Comparison of ENCODE assay signal across 9 cellular contexts in genomic region chr13:98517576-98518310, GRCh38.
DNase-seq lines count a peak whose midpoint lies in the region; ATAC-seq lines count a peak whose summit lies in the region.
"Had no signal": no experiment of that assay in that cellular context is flagged by ENCODE, and none has a peak within 500 bp of the region (broad histone marks: within the 10 kb centered on the region; RNA-seq: fewer than 3 reads in every experiment).

No MANE protein-coding gene starts in this region.

- peak overlapping the region; percentile 95 for H3K27ac Mint-ChIP-seq in activated T-cell treated with anti-CD3 and anti-CD28 coated beads, Interleukin-2, amount 50 U/mL, for 24 hours
- H3K27ac Mint-ChIP-seq in activated naive CD4-positive, alpha-beta T cell treated with anti-CD3 and anti-CD28 coated beads, Interleukin-2, amount 10 ng/mL, durations not matched to agents 7 days and 5 days = peak overlapping the region; percentile 67
- peak overlapping the region; percentile 83 to 87 for H3K27ac Mint-ChIP-seq in stimulated activated naive CD8-positive, alpha-beta T cell treated with anti-CD3 and anti-CD28 coated beads, Interleukin-15, amount 100 ng/mL, for 72 hours

- peak overlapping the region; percentile 46 for H3K4me3 Mint-ChIP-seq in activated T-cell treated with anti-CD3 and anti-CD28 coated beads, Interleukin-2, amount 50 U/mL, for 24 hours
- no peak overlapping the region for H3K4me3 Mint-ChIP-seq in activated naive CD4-positive, alpha-beta T cell treated with anti-CD3 and anti-CD28 coated beads, Interleukin-2, amount 10 ng/mL, durations not matched to agents 7 days and 5 days
- H3K4me3 Mint-ChIP-seq in stimulated activated naive CD8-positive, alpha-beta T cell treated with anti-CD3 and anti-CD28 coated beads, Interleukin-15, amount 100 ng/mL, for 72 hours = peak overlapping the region; percentile 17 to 54

- H3K4me1 Mint-ChIP-seq in activated T-cell treated with anti-CD3 and anti-CD28 coated beads, Interleukin-2, amount 50 U/mL, for 24 hours (ENCODE audit: low read depth) = peaks cover 100% of the 10 kb centered on the region
- H3K4me1 Mint-ChIP-seq in activated naive CD4-positive, alpha-beta T cell treated with anti-CD3 and anti-CD28 coated beads, Interleukin-2, amount 10 ng/mL, durations not matched to agents 7 days and 5 days = peaks cover 78% of the 10 kb centered on the region
- H3K4me1 Mint-ChIP-seq in stimulated activated naive CD8-positive, alpha-beta T cell treated with anti-CD3 and anti-CD28 coated beads, Interleukin-15, amount 100 ng/mL, for 72 hours = peaks cover 99% of the 10 kb centered on the region

- ATAC-seq in HG03196 (IDR thresholded peaks at IDR 0.05; ENCODE audit: unreplicated experiment) = peak; percentile 28
- ATAC-seq in stimulated activated naive CD8-positive, alpha-beta T cell treated with anti-CD3 and anti-CD28 coated beads, Interleukin-15, amount 100 ng/mL, for 72 hours = peak; percentile 57
- ATAC-seq: HCT116 had no signal

- no peak overlapping the region for H3K27ac ChIP-seq in substantia nigra (ENCODE audit: low read depth, low read length, poor library complexity, severe bottlenecking)

- peaks cover 68% of the 10 kb centered on the region for H3K36me3 Mint-ChIP-seq in activated T-cell treated with anti-CD3 and anti-CD28 coated beads, Interleukin-2, amount 50 U/mL, for 24 hours (ENCODE audit: low read depth)
- peaks cover 35% of the 10 kb centered on the region for H3K36me3 Mint-ChIP-seq in activated naive CD4-positive, alpha-beta T cell treated with anti-CD3 and anti-CD28 coated beads, Interleukin-2, amount 10 ng/mL, durations not matched to agents 7 days and 5 days

- H3K27me3 Mint-ChIP-seq in activated T-cell treated with anti-CD3 and anti-CD28 coated beads, Interleukin-2, amount 50 U/mL, for 24 hours = no peaks in the 10 kb centered on the region
- no peaks in the 10 kb centered on the region for H3K27me3 Mint-ChIP-seq in activated naive CD4-positive, alpha-beta T cell treated with anti-CD3 and anti-CD28 coated beads, Interleukin-2, amount 10 ng/mL, durations not matched to agents 7 days and 5 days
- no peaks in the 10 kb centered on the region for H3K27me3 Mint-ChIP-seq in stimulated activated naive CD8-positive, alpha-beta T cell treated with anti-CD3 and anti-CD28 coated beads, Interleukin-15, amount 100 ng/mL, for 72 hours

- DNase-seq in activated T-cell treated with anti-CD3 and anti-CD28 coated beads, Interleukin-2, amount 50 U/mL, for 24 hours = no peak
- DNase-seq in activated T-cell treated with anti-CD3 and anti-CD28 coated beads, Interleukin-2, amount 50 U/mL, for 1 hour = no peak
- DNase-seq in activated naive CD4-positive, alpha-beta T cell treated with anti-CD3 and anti-CD28 coated beads, Interleukin-2, amount 10 ng/mL, durations not matched to agents 7 days and 5 days = peak; percentile 50
- peak in 1 of 2 donors; percentile 34 for DNase-seq in stimulated activated naive CD8-positive, alpha-beta T cell treated with anti-CD3 and anti-CD28 coated beads, Interleukin-15, amount 100 ng/mL, for 72 hours
- DNase-seq in substantia nigra (lab: John Stamatoyannopoulos, UW) (no peak), epidermal melanocyte (ENCODE audit: insufficient read length, low spot score) (no peak), LoVo (ENCODE audit: low spot score) (no peak)

- no peaks in the 10 kb centered on the region for H3K9me3 Mint-ChIP-seq in activated T-cell treated with anti-CD3 and anti-CD28 coated beads, Interleukin-2, amount 50 U/mL, for 24 hours
- H3K9me3 Mint-ChIP-seq in activated naive CD4-positive, alpha-beta T cell treated with anti-CD3 and anti-CD28 coated beads, Interleukin-2, amount 10 ng/mL, durations not matched to agents 7 days and 5 days = no peaks in the 10 kb centered on the region
- no peaks in the 10 kb centered on the region for H3K9me3 Mint-ChIP-seq in stimulated activated naive CD8-positive, alpha-beta T cell treated with anti-CD3 and anti-CD28 coated beads, Interleukin-15, amount 100 ng/mL, for 72 hours

- CTCF ChIA-PET in activated naive CD4-positive, alpha-beta T cell treated with anti-CD3 and anti-CD28 coated beads, Interleukin-2, amount 10 ng/mL, durations not matched to agents 7 days and 5 days (lab: Charles Lee) = interaction anchor here (1.0 to 1.3 kb wide), 2 partner anchors 13 to 135 kb away, joined by 3 read pairs; no protein-coding TSS in a partner anchor
